In genomic region chr11:72833083-72833733, GRCh38 we compare ENCODE assay signal across 13 cellular contexts. TPM values are rescaled to one million over a fixed set of nuclear protein-coding genes. Genes with fewer than 3 reads are reported as not detected.
A peak's percentile ranks its signal among the peaks of the same experiment; 100 is the strongest.
DNase-seq lines count a peak whose midpoint lies in the region; ATAC-seq, FAIRE-seq and TF ChIP-seq lines count a peak whose summit lies in the region.
"Had no signal": no experiment of that assay in that cellular context is flagged by ENCODE, and none has a peak within 500 bp of the region (broad histone marks: within the 10 kb centered on the region; RNA-seq: fewer than 3 reads in every experiment).

No MANE protein-coding gene starts in this region.

- no peak for ATAC-seq in activated naive CD8-positive, alpha-beta T cell treated with anti-CD3 and anti-CD28 coated beads, Interleukin-2, amount 10 ng/mL, durations not matched to agents 7 days and 5 days (ENCODE audit: low read depth)
- ATAC-seq in naive B cell (ENCODE audit: low read depth in 2 of 2) (no peak), HG02938 (IDR thresholded peaks at IDR 0.05; ENCODE audit: unreplicated experiment) (no peak), omental fat pad (ENCODE audit: low FRiP score) (no peak)
- ATAC-seq: left lobe of liver had no signal

- peak overlapping the region; percentile 26 to 64 (median 48) for H3K27ac ChIP-seq in transverse colon
- H3K27ac ChIP-seq: PC-9 had no signal

- peaks cover 0 to 11% (median 7%) of the 10 kb centered on the region in 4 donors for H3K4me1 ChIP-seq in transverse colon

- no peak overlapping the region for H3K4me3 ChIP-seq in bronchial epithelial cell (ENCODE audit: low read depth, low read length)
- H3K4me3 ChIP-seq in transverse colon, result no peak overlapping the region
- H3K4me3 ChIP-seq: PC-9 had no signal

- no peak overlapping the region for H3K4me3 Mint-ChIP-seq in activated naive CD8-positive, alpha-beta T cell treated with anti-CD3 and anti-CD28 coated beads, Interleukin-2, amount 10 ng/mL, durations not matched to agents 7 days and 5 days
- H3K4me3 Mint-ChIP-seq in activated naive CD8-positive, alpha-beta T cell treated with anti-CD3 and anti-CD28 coated beads for 36 hours, result no peak overlapping the region
- no peak overlapping the region for H3K4me3 Mint-ChIP-seq in naive B cell

- 92 to 95% methylated on average over 2 to 5 of the region's 5 CpGs for WGBS in transverse colon (ENCODE audit: low coverage in 1 of 2), 2 donors

- H3K4me1 Mint-ChIP-seq in activated naive CD8-positive, alpha-beta T cell treated with anti-CD3 and anti-CD28 coated beads, Interleukin-2, amount 10 ng/mL, durations not matched to agents 7 days and 5 days, result peaks cover 28% of the 10 kb centered on the region
- peaks cover 7% of the 10 kb centered on the region for H3K4me1 Mint-ChIP-seq in activated naive CD8-positive, alpha-beta T cell treated with anti-CD3 and anti-CD28 coated beads for 36 hours
- H3K4me1 Mint-ChIP-seq in naive B cell, result peaks cover 28 to 40% (median 33%) of the 10 kb centered on the region in 3 donors

- peak overlapping the region; percentile 68 for H3K27ac Mint-ChIP-seq in activated naive CD8-positive, alpha-beta T cell treated with anti-CD3 and anti-CD28 coated beads, Interleukin-2, amount 10 ng/mL, durations not matched to agents 7 days and 5 days
- no peak overlapping the region for H3K27ac Mint-ChIP-seq in activated naive CD8-positive, alpha-beta T cell treated with anti-CD3 and anti-CD28 coated beads for 36 hours
- peak overlapping the region in 5 of 6 donors; percentile 54 to 92 (median 87) for H3K27ac Mint-ChIP-seq in naive B cell

- H3K36me3 Mint-ChIP-seq in activated naive CD8-positive, alpha-beta T cell treated with anti-CD3 and anti-CD28 coated beads, Interleukin-2, amount 10 ng/mL, durations not matched to agents 7 days and 5 days, result peaks cover 17% of the 10 kb centered on the region
- H3K36me3 Mint-ChIP-seq in activated naive CD8-positive, alpha-beta T cell treated with anti-CD3 and anti-CD28 coated beads for 36 hours, result peaks cover 1% of the 10 kb centered on the region
- H3K36me3 Mint-ChIP-seq in naive B cell, result peaks cover 0 to 5% of the 10 kb centered on the region in 2 donors

- H3K27me3 ChIP-seq in bronchial epithelial cell (ENCODE audit: control insufficient read depth, insufficient read depth, low read length), result no peaks in the 10 kb centered on the region
- H3K27me3 ChIP-seq in transverse colon, result no peaks in the 10 kb centered on the region

- no peaks in the 10 kb centered on the region for H3K27me3 Mint-ChIP-seq in activated naive CD8-positive, alpha-beta T cell treated with anti-CD3 and anti-CD28 coated beads, Interleukin-2, amount 10 ng/mL, durations not matched to agents 7 days and 5 days
- H3K27me3 Mint-ChIP-seq in activated naive CD8-positive, alpha-beta T cell treated with anti-CD3 and anti-CD28 coated beads for 36 hours, result no peaks in the 10 kb centered on the region
- H3K27me3 Mint-ChIP-seq in naive B cell, result no peaks in the 10 kb centered on the region

- in situ Hi-C loops in transverse colon (cut with MboI; ENCODE audit: low pct_ligation_motif_present in 1 of 4, low pct_unique_long_range_greater_than_20kb in 1 of 4, low sequenced_read_pairs in 3 of 4), result loop anchor here (5.0 to 10.0 kb wide), 3 partner anchors 339 to 412 kb away; no protein-coding TSS in a partner anchor

- FAIRE-seq in bronchial epithelial cell (lab: Jason Lieb, UNC), result peak; percentile 7

- TF ChIP-seq EP300 in transverse colon (IDR thresholded peaks at IDR 0.05; ENCODE audit: low read depth), result no peak

- TF ChIP-seq CTCF in bronchial epithelial cell (IDR thresholded peaks at IDR 0.05; ENCODE audit: insufficient read depth, low read length, severe bottlenecking) (no peak), transverse colon (IDR thresholded peaks at IDR 0.05) (no peak), omental fat pad (IDR thresholded peaks at IDR 0.05) (no peak)

- POLR2A ChIA-PET in activated naive CD8-positive, alpha-beta T cell treated with anti-CD3 and anti-CD28 coated beads, Interleukin-2, amount 10 ng/mL, durations not matched to agents 7 days and 5 days (lab: Charles Lee), result interaction anchor here (0.6 to 1.3 kb wide), 3 partner anchors 153 to 335 kb away, joined by 3 to 7 read pairs (median 4); partner anchors contain the start of gene FCHSD2

- H3K9me3 Mint-ChIP-seq in activated naive CD8-positive, alpha-beta T cell treated with anti-CD3 and anti-CD28 coated beads, Interleukin-2, amount 10 ng/mL, durations not matched to agents 7 days and 5 days, result no peaks in the 10 kb centered on the region
- H3K9me3 Mint-ChIP-seq in activated naive CD8-positive, alpha-beta T cell treated with anti-CD3 and anti-CD28 coated beads for 36 hours, result no peaks in the 10 kb centered on the region
- no peaks in the 10 kb centered on the region for H3K9me3 Mint-ChIP-seq in naive B cell

- intact Hi-C loops in transverse colon (cut with DNase I; ENCODE audit: low total_unique reads), result no loop called here

- no peaks in the 10 kb centered on the region for H3K9me3 ChIP-seq in transverse colon

- DNase-seq in activated naive CD8-positive, alpha-beta T cell treated with anti-CD3 and anti-CD28 coated beads, Interleukin-2, amount 10 ng/mL, durations not matched to agents 7 days and 5 days, result no peak
- no peak for DNase-seq in activated naive CD8-positive, alpha-beta T cell treated with anti-CD3 and anti-CD28 coated beads for 36 hours
- DNase-seq in bronchial epithelial cell (ENCODE audit: low read depth) (no peak), naive B cell (no peak), transverse colon (no peak), NCI-H146 (lab: John Stamatoyannopoulos, UW) (no peak), omental fat pad (ENCODE audit: low spot score) (no peak)
- DNase-seq: EL, Karpas-422, NCI-H2171, PC-9 had no signal

- TF ChIP-seq POLR2A in transverse colon (IDR thresholded peaks at IDR 0.05), result no peak

- peaks cover 5% of the 10 kb centered on the region for H3K36me3 ChIP-seq in bronchial epithelial cell (ENCODE audit: control insufficient read depth, insufficient read depth, low read length)
- peaks cover 0 to 3% (median 0%) of the 10 kb centered on the region in 4 donors for H3K36me3 ChIP-seq in transverse colon

RNA-seq across cellular contexts. Expression of gene ATG16L2, which starts 19.0 kb away (rescaled TPM):
- total RNA-seq in activated naive CD8-positive, alpha-beta T cell treated with anti-CD3 and anti-CD28 coated beads, Interleukin-2, amount 10 ng/mL, durations not matched to agents 7 days and 5 days, result 100 to 1,000 TPM; 159 to 163 TPM
- total RNA-seq in activated naive CD8-positive, alpha-beta T cell treated with anti-CD3 and anti-CD28 coated beads for 36 hours, result 10 to 100 TPM; 41.2 to 45.7 TPM
- 5.3 and 8.1 TPM in 2 replicates for total RNA-seq in bronchial epithelial cell
- 10 to 100 TPM; 19.1 to 35.5 (median 21.3) TPM for polyA plus RNA-seq in naive B cell (ENCODE audit: low read depth in 6 of 6)
- total RNA-seq in transverse colon, result 100 to 1,000 TPM in 2 of 4 donors, 10 to 100 TPM in 2; 50.2 to 206 (median 85.3) TPM
- total RNA-seq in omental fat pad, result 10 to 100 TPM; 15.5 to 81.0 (median 26.7) TPM

RNA-seq across cellular contexts. Expression of gene STARD10, which starts 39.4 kb away (rescaled TPM):
- total RNA-seq in activated naive CD8-positive, alpha-beta T cell treated with anti-CD3 and anti-CD28 coated beads, Interleukin-2, amount 10 ng/mL, durations not matched to agents 7 days and 5 days, result 1 to 10 TPM; 7.8 to 8.0 TPM
- total RNA-seq in activated naive CD8-positive, alpha-beta T cell treated with anti-CD3 and anti-CD28 coated beads for 36 hours, result 1 to 10 TPM; 6.2 to 6.4 TPM
- 118 and 179 TPM in 2 replicates for total RNA-seq in bronchial epithelial cell
- polyA plus RNA-seq in naive B cell (ENCODE audit: low read depth in 6 of 6), result 10 to 100 TPM; 24.3 to 39.2 (median 30.7) TPM
- total RNA-seq in transverse colon, result 100 to 1,000 TPM in 3 of 4 donors, 10 to 100 TPM in 1; 82.7 to 714 (median 225) TPM
- 10 to 100 TPM; 10.9 to 20.6 (median 15.4) TPM for total RNA-seq in omental fat pad
